Comparison of ENCODE assay signal across 1 cellular context in genomic region chr11:131998020-131998419, GRCh38.
TF ChIP-seq lines count a peak whose summit lies in the region.

No MANE protein-coding gene starts in this region.

TF ChIP-seq in HEK293, 187 proteins besides CTCF, POLR2A, EP300 and RAD21 (continued from another document and continues in another):
- TF ChIP-seq ZNF449 (tag by site-specific recombination; IDR thresholded peaks at IDR 0.05) (no peak), ZNF514 (tag by site-specific recombination; IDR thresholded peaks at IDR 0.05) (no peak), ZBTB49 (tag by site-specific recombination; IDR thresholded peaks at IDR 0.05; ENCODE audit: low read depth) (peak; percentile 65; the same call in 1 of the 2 replicates), PRDM6 (tag by site-specific recombination; IDR thresholded peaks at IDR 0.05) (peak; percentile 99), WT1 (tag by site-specific recombination; IDR thresholded peaks at IDR 0.05) (peak; percentile 87), ZNF48 (tag by site-specific recombination; IDR thresholded peaks at IDR 0.05) (no peak), TCF7L2 (IDR thresholded peaks at IDR 0.05; ENCODE audit: borderline replicate concordance, low read depth, low read length) (peak; percentile 97), YY2 (tag by site-specific recombination; IDR thresholded peaks at IDR 0.05) (no peak), ZFP37 (tag by site-specific recombination; IDR thresholded peaks at IDR 0.05) (no peak), ZNF433 (tag by site-specific recombination; IDR thresholded peaks at IDR 0.05; ENCODE audit: low read depth) (no peak), ZNF585B (tag by site-specific recombination; IDR thresholded peaks at IDR 0.05) (no peak), OSR2 (tag by site-specific recombination; IDR thresholded peaks at IDR 0.05) (peak; percentile 98), ZNF18 (tag by site-specific recombination; IDR thresholded peaks at IDR 0.05) (peak; percentile 75; the same call in 1 of the 2 replicates), KLF1 (tag by site-specific recombination; IDR thresholded peaks at IDR 0.05) (peak; percentile 53), ZNF677 (tag by site-specific recombination; IDR thresholded peaks at IDR 0.05) (no peak), ZSCAN16 (tag by site-specific recombination; IDR thresholded peaks at IDR 0.05) (no peak), ZNF488 (tag by site-specific recombination; IDR thresholded peaks at IDR 0.05) (peak; percentile 89), HIC1 (tag by site-specific recombination; IDR thresholded peaks at IDR 0.05) (peak; percentile 60; the same call in 1 of the 2 replicates), ZNF610 (tag by site-specific recombination; IDR thresholded peaks at IDR 0.05; ENCODE audit: borderline replicate concordance) (peak; percentile 60; the same call in 1 of the 2 replicates), MEIS1 (CRISPR knock-in tag; IDR thresholded peaks at IDR 0.05; ENCODE audit: borderline replicate concordance) (no peak), ZNF302 (tag by site-specific recombination; IDR thresholded peaks at IDR 0.05; ENCODE audit: low read depth) (no peak), ZNF280D (tag by site-specific recombination; IDR thresholded peaks at IDR 0.05) (no peak), GFI1B (tag by site-specific recombination; IDR thresholded peaks at IDR 0.05) (no peak; the same call in 1 of the 2 replicates), ZNF621 (tag by site-specific recombination; IDR thresholded peaks at IDR 0.05) (no peak), ZNF670 (tag by site-specific recombination; IDR thresholded peaks at IDR 0.05; ENCODE audit: low read depth) (no peak), ZNF521 (tag by site-specific recombination; IDR thresholded peaks at IDR 0.05) (no peak), REPIN1 (tag by site-specific recombination; IDR thresholded peaks at IDR 0.05; ENCODE audit: low read depth) (no peak), MYNN (tag by site-specific recombination; IDR thresholded peaks at IDR 0.05; ENCODE audit: borderline replicate concordance) (peak; percentile 73), BCL11A (tag by site-specific recombination; IDR thresholded peaks at IDR 0.05; ENCODE audit: low read depth) (peak; percentile 49; the same call in 1 of the 2 replicates), ZNF624 (tag by site-specific recombination; IDR thresholded peaks at IDR 0.05) (no peak), ZNF211 (tag by site-specific recombination; IDR thresholded peaks at IDR 0.05; ENCODE audit: low read depth) (no peak), ZNF37A (tag by site-specific recombination; IDR thresholded peaks at IDR 0.05) (no peak), PRDM4 (tag by site-specific recombination; IDR thresholded peaks at IDR 0.05) (peak; percentile 77), ZSCAN5A (tag by site-specific recombination; IDR thresholded peaks at IDR 0.05) (no peak), ZNF175 (tag by site-specific recombination; IDR thresholded peaks at IDR 0.05) (no peak), ZBTB6 (tag by site-specific recombination; IDR thresholded peaks at IDR 0.05) (no peak), IKZF3 (tag by site-specific recombination; IDR thresholded peaks at IDR 0.05) (peak; percentile 85), ZNF266 (tag by site-specific recombination; IDR thresholded peaks at IDR 0.05; ENCODE audit: low read depth) (no peak), ZSCAN18 (tag by site-specific recombination; IDR thresholded peaks at IDR 0.05) (no peak), ZNF274 (IDR thresholded peaks at IDR 0.05; ENCODE audit: low read length) (no peak), ZNF274 (tag by site-specific recombination; IDR thresholded peaks at IDR 0.05; ENCODE audit: borderline replicate concordance) (no peak)
